ENCODE assay signal across 18 cellular contexts in genomic region chr9:93011114-93011513, GRCh38. TPM values are rescaled to one million over a fixed set of nuclear protein-coding genes. Genes with fewer than 3 reads are reported as not detected.
DNase-seq lines count a peak whose midpoint lies in the region; ATAC-seq and TF ChIP-seq lines count a peak whose summit lies in the region.
"Had no signal": no experiment of that assay in that cellular context is flagged by ENCODE, and none has a peak within 500 bp of the region (broad histone marks: within the 10 kb centered on the region; RNA-seq: fewer than 3 reads in every experiment).

No MANE protein-coding gene starts in this region.

- H3K9me3 ChIP-seq in T-helper 17 cell (ENCODE audit: control insufficient read depth, low read length, poor library complexity, severe bottlenecking) = no peaks in the 10 kb centered on the region
- H3K9me3 ChIP-seq: SJCRH30 had no signal

- TF ChIP-seq CTCF in type B pancreatic cell (conservative IDR thresholded peaks at IDR 0.05) = no peak

- H3K27me3 Mint-ChIP-seq in activated naive CD8-positive, alpha-beta T cell = no peaks in the 10 kb centered on the region
- no peaks in the 10 kb centered on the region for H3K27me3 Mint-ChIP-seq in activated naive CD8-positive, alpha-beta T cell treated with anti-CD3 and anti-CD28 coated beads for 36 hours
- H3K27me3 Mint-ChIP-seq in T-helper 17 cell (no peaks in the 10 kb centered on the region), type B pancreatic cell (no peaks in the 10 kb centered on the region)

- peak overlapping the region; percentile 16 for H3K27ac Mint-ChIP-seq in activated naive CD8-positive, alpha-beta T cell
- H3K27ac Mint-ChIP-seq in activated naive CD8-positive, alpha-beta T cell treated with anti-CD3 and anti-CD28 coated beads for 36 hours = no peak overlapping the region
- peak overlapping the region; percentile 75 for H3K27ac Mint-ChIP-seq in T-helper 17 cell
- H3K27ac Mint-ChIP-seq in type B pancreatic cell = no peak overlapping the region

- H3K4me3 Mint-ChIP-seq in activated naive CD8-positive, alpha-beta T cell = no peak overlapping the region
- no peak overlapping the region for H3K4me3 Mint-ChIP-seq in activated naive CD8-positive, alpha-beta T cell treated with anti-CD3 and anti-CD28 coated beads for 36 hours
- H3K4me3 Mint-ChIP-seq in T-helper 17 cell (no peak overlapping the region), type B pancreatic cell (no peak overlapping the region)
- H3K4me3 Mint-ChIP-seq: CD8-positive, alpha-beta T cell had no signal

- peaks cover 2% of the 10 kb centered on the region for H3K4me1 Mint-ChIP-seq in activated naive CD8-positive, alpha-beta T cell (ENCODE audit: low read depth)
- H3K4me1 Mint-ChIP-seq in activated naive CD8-positive, alpha-beta T cell treated with anti-CD3 and anti-CD28 coated beads for 36 hours = peaks cover 14% of the 10 kb centered on the region
- H3K4me1 Mint-ChIP-seq in T-helper 17 cell (peaks cover 18% of the 10 kb centered on the region), type B pancreatic cell (ENCODE audit: unreplicated experiment) (peaks cover 4% of the 10 kb centered on the region)

- no peaks in the 10 kb centered on the region for H3K36me3 Mint-ChIP-seq in activated naive CD8-positive, alpha-beta T cell
- peaks cover 29% of the 10 kb centered on the region for H3K36me3 Mint-ChIP-seq in activated naive CD8-positive, alpha-beta T cell treated with anti-CD3 and anti-CD28 coated beads for 36 hours
- H3K36me3 Mint-ChIP-seq in T-helper 17 cell (ENCODE audit: low read depth) (peaks cover 5% of the 10 kb centered on the region), type B pancreatic cell (no peaks in the 10 kb centered on the region)

- no peak for DNase-seq in activated naive CD8-positive, alpha-beta T cell treated with anti-CD3 and anti-CD28 coated beads for 36 hours
- DNase-seq in T-helper 17 cell (no peak), mesenteric fat pad (ENCODE audit: low spot score) (peak; percentile 87), type B pancreatic cell (ENCODE audit: extremely low spot score, unreplicated experiment) (peak; percentile 58), foreskin melanocyte (no peak), NCI-H524 (lab: John Stamatoyannopoulos, UW) (no peak)
- DNase-seq: DMS79, GM23248, NCI-H1105 treated with DMSO at 0.1 percent for 48 hours, NCI-H187 treated with DMSO at 0.1 percent for 48 hours, NCI-H446, NCI-H774, PC-3, SJCRH30 had no signal

- no peaks in the 10 kb centered on the region for H3K9me3 Mint-ChIP-seq in activated naive CD8-positive, alpha-beta T cell (ENCODE audit: low read depth)
- no peaks in the 10 kb centered on the region for H3K9me3 Mint-ChIP-seq in activated naive CD8-positive, alpha-beta T cell treated with anti-CD3 and anti-CD28 coated beads for 36 hours
- H3K9me3 Mint-ChIP-seq in type B pancreatic cell = no peaks in the 10 kb centered on the region
- H3K9me3 Mint-ChIP-seq: CD8-positive, alpha-beta T cell had no signal

- ATAC-seq in T-helper 17 cell (no peak), HG02588 (IDR thresholded peaks at IDR 0.05; ENCODE audit: unreplicated experiment) (no peak)
- ATAC-seq: CD8-positive, alpha-beta T cell; HCT116; PC-3 had no signal

RNA-seq across cellular contexts. Expression of gene SUSD3, which starts 47.4 kb away (rescaled TPM):
- total RNA-seq in activated naive CD8-positive, alpha-beta T cell treated with anti-CD3 and anti-CD28 coated beads for 36 hours = 10 to 100 TPM; 27.1 to 28.8 TPM
- 10 to 100 TPM; 47.2 to 62.3 TPM for total RNA-seq in T-helper 17 cell
- 2.0 TPM for total RNA-seq in mesenteric fat pad
- total RNA-seq in type B pancreatic cell (ENCODE audit: low replicate concordance) = 1.5 and 3.8 TPM in 2 replicates
- total RNA-seq: SJCRH30 had no signal

Comparison
In these comparisons a context has a peak if more than half of its experiments do, and no peak if none do; other contexts are left out.
1. H3K27ac Mint-ChIP-seq: peak in activated naive CD8-positive, alpha-beta T cell (single experiment) and T-helper 17 cell (single experiment); none in activated naive CD8-positive, alpha-beta T cell treated with anti-CD3 and anti-CD28 coated beads for 36 hours (single experiment) and type B pancreatic cell (single experiment).
2. DNase-seq: peak in mesenteric fat pad (single experiment) and type B pancreatic cell (single experiment); none in activated naive CD8-positive, alpha-beta T cell treated with anti-CD3 and anti-CD28 coated beads for 36 hours (single experiment), T-helper 17 cell (0 of 3), foreskin melanocyte (single experiment) and NCI-H524 (0 of 2).